20 cellular contexts compared by ENCODE assay signal in the genomic region with DNA sequence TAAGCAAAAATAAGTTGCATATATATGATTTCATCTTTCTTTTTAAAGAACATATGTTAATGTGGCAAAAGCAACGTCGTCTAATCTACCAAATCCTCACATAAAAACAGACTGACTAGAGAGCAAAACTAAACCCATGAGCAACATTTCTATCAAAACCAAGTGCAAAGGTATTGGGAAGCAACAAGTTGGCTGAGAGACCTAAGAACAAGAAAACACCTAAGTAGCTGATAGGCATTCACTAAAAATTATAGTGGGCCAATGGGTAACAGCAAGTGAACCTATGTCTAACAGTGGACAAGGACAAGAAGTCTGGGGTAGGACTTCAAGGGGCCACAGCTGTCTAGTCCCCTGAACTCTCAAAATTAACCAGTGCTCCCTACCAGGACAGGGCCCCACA.
DNase-seq lines count a peak whose midpoint lies in the region; ATAC-seq and TF ChIP-seq lines count a peak whose summit lies in the region.
"Had no signal": no experiment of that assay in that cellular context is flagged by ENCODE, and none has a peak within 500 bp of the region (broad histone marks: within the 10 kb centered on the region; RNA-seq: fewer than 3 reads in every experiment).

No MANE protein-coding gene starts in this region.

- DNase-seq in activated T-cell treated with anti-CD3 and anti-CD28 coated beads, Interleukin-2, amount 50 U/mL, for 72 hours, result no peak
- no peak for DNase-seq in activated T-cell treated with anti-CD3 and anti-CD28 coated beads for 4 hours
- no peak for DNase-seq in stimulated activated effector memory CD8-positive, alpha-beta T cell treated with anti-CD3 and anti-CD28 coated beads, Interleukin-12 subunit alpha, Interleukin-12 subunit beta, amount 100 ng/mL, for 72 hours (ENCODE audit: low spot score in 2 of 2)
- no peak for DNase-seq in NCI-H2196 (lab: John Stamatoyannopoulos, UW; ENCODE audit: unreplicated experiment)
- no peak for DNase-seq in left ventricle myocardium superior
- DNase-seq in stimulated activated naive CD8-positive, alpha-beta T cell treated with anti-CD3 and anti-CD28 coated beads, Interleukin-15, amount 100 ng/mL, for 72 hours, result no peak
- DNase-seq: CD4-positive, alpha-beta T cell; DMS153; GDM1; NCI-H1417; NCI-H187; NCI-H2107; NCI-H2227 treated with DMSO at 0.1 percent for 48 hours; NCI-H524; PC-9 had no signal

- H3K9me3 Mint-ChIP-seq in activated T-cell treated with anti-CD3 and anti-CD28 coated beads, Interleukin-2, amount 50 U/mL, for 72 hours, result no peaks in the 10 kb centered on the region
- H3K9me3 Mint-ChIP-seq in dendritic cell treated with granulocyte-macrophage colony-stimulating factor and Interleukin-4, amounts not matched to agents 40 ng/mL and 50 ng/mL, for 4 days, result no peaks in the 10 kb centered on the region
- H3K9me3 Mint-ChIP-seq in stimulated activated effector memory CD8-positive, alpha-beta T cell treated with anti-CD3 and anti-CD28 coated beads, Interleukin-12 subunit alpha, Interleukin-12 subunit beta, amount 100 ng/mL, for 72 hours, result no peaks in the 10 kb centered on the region
- H3K9me3 Mint-ChIP-seq in stimulated activated naive CD8-positive, alpha-beta T cell treated with anti-CD3 and anti-CD28 coated beads, Interleukin-15, amount 100 ng/mL, for 72 hours, result no peaks in the 10 kb centered on the region
- H3K9me3 Mint-ChIP-seq: CD4-positive, alpha-beta T cell had no signal

- TF ChIP-seq CTCF in HEK293 (tag by site-specific recombination; IDR thresholded peaks at IDR 0.05), result no peak

- H3K4me3 ChIP-seq in HEK293 (ENCODE audit: low read depth, low read length), result no peak overlapping the region
- H3K4me3 ChIP-seq: A549, PC-9 had no signal

- peak overlapping the region in 1 of 2 donors; percentile 36 for H3K4me3 Mint-ChIP-seq in activated T-cell treated with anti-CD3 and anti-CD28 coated beads, Interleukin-2, amount 50 U/mL, for 72 hours
- H3K4me3 Mint-ChIP-seq in dendritic cell treated with granulocyte-macrophage colony-stimulating factor and Interleukin-4, amounts not matched to agents 40 ng/mL and 50 ng/mL, for 4 days, result no peak overlapping the region
- H3K4me3 Mint-ChIP-seq in stimulated activated effector memory CD8-positive, alpha-beta T cell treated with anti-CD3 and anti-CD28 coated beads, Interleukin-12 subunit alpha, Interleukin-12 subunit beta, amount 100 ng/mL, for 72 hours, result peak overlapping the region; percentile 3
- no peak overlapping the region for H3K4me3 Mint-ChIP-seq in stimulated activated naive CD8-positive, alpha-beta T cell treated with anti-CD3 and anti-CD28 coated beads, Interleukin-15, amount 100 ng/mL, for 72 hours
- H3K4me3 Mint-ChIP-seq: CD4-positive, alpha-beta T cell had no signal

- CTCF ChIA-PET in HEK293 (lab: Yijun Ruan, JAX), result interaction anchor here (1.1 kb wide), 1 partner anchor 9 kb away, joined by 4 read pairs; no protein-coding TSS in a partner anchor

- POLR2A ChIA-PET in HEK293 (lab: Yijun Ruan, JAX), result interaction anchor here (0.6 to 0.7 kb wide), 2 partner anchors 13 to 51 kb away, joined by 3 to 4 read pairs; no protein-coding TSS in a partner anchor

- H3K9me3 ChIP-seq in HEK293 (ENCODE audit: control insufficient read depth, insufficient read depth, low read depth, low read length), result no peaks in the 10 kb centered on the region
- H3K9me3 ChIP-seq: A549 had no signal

- H3K36me3 ChIP-seq in HEK293 (ENCODE audit: control insufficient read depth in 2 of 2, insufficient read depth in 1 of 2, low read length in 2 of 2), result no peaks in the 10 kb centered on the region

- H3K27me3 Mint-ChIP-seq in activated T-cell treated with anti-CD3 and anti-CD28 coated beads, Interleukin-2, amount 50 U/mL, for 72 hours (ENCODE audit: low read depth), result no peaks in the 10 kb centered on the region
- no peaks in the 10 kb centered on the region for H3K27me3 Mint-ChIP-seq in dendritic cell treated with granulocyte-macrophage colony-stimulating factor and Interleukin-4, amounts not matched to agents 40 ng/mL and 50 ng/mL, for 4 days
- H3K27me3 Mint-ChIP-seq in stimulated activated naive CD8-positive, alpha-beta T cell treated with anti-CD3 and anti-CD28 coated beads, Interleukin-15, amount 100 ng/mL, for 72 hours, result no peaks in the 10 kb centered on the region
- H3K27me3 Mint-ChIP-seq: CD4-positive, alpha-beta T cell had no signal

- no peaks in the 10 kb centered on the region for H3K36me3 Mint-ChIP-seq in activated T-cell treated with anti-CD3 and anti-CD28 coated beads, Interleukin-2, amount 50 U/mL, for 72 hours (ENCODE audit: insufficient read depth in 2 of 2)
- peaks cover 12% of the 10 kb centered on the region for H3K36me3 Mint-ChIP-seq in dendritic cell treated with granulocyte-macrophage colony-stimulating factor and Interleukin-4, amounts not matched to agents 40 ng/mL and 50 ng/mL, for 4 days (ENCODE audit: low read depth)
- no peaks in the 10 kb centered on the region for H3K36me3 Mint-ChIP-seq in stimulated activated effector memory CD8-positive, alpha-beta T cell treated with anti-CD3 and anti-CD28 coated beads, Interleukin-12 subunit alpha, Interleukin-12 subunit beta, amount 100 ng/mL, for 72 hours

- peak overlapping the region; percentile 82 for H3K27ac Mint-ChIP-seq in activated T-cell treated with anti-CD3 and anti-CD28 coated beads, Interleukin-2, amount 50 U/mL, for 72 hours
- H3K27ac Mint-ChIP-seq in dendritic cell treated with granulocyte-macrophage colony-stimulating factor and Interleukin-4, amounts not matched to agents 40 ng/mL and 50 ng/mL, for 4 days, result peak overlapping the region; percentile 47
- peak overlapping the region; percentile 13 for H3K27ac Mint-ChIP-seq in stimulated activated effector memory CD8-positive, alpha-beta T cell treated with anti-CD3 and anti-CD28 coated beads, Interleukin-12 subunit alpha, Interleukin-12 subunit beta, amount 100 ng/mL, for 72 hours
- peak overlapping the region in 1 of 2 donors; percentile 81 for H3K27ac Mint-ChIP-seq in stimulated activated naive CD8-positive, alpha-beta T cell treated with anti-CD3 and anti-CD28 coated beads, Interleukin-15, amount 100 ng/mL, for 72 hours
- H3K27ac Mint-ChIP-seq: CD4-positive, alpha-beta T cell had no signal

- intact Hi-C loops in dendritic cell treated with granulocyte-macrophage colony-stimulating factor and Interleukin-4, amounts not matched to agents 40 ng/mL and 50 ng/mL, for 4 days (cut with micrococcal nuclease), result no loop called here
- intact Hi-C loops in left ventricle myocardium superior (cut with micrococcal nuclease), result no loop called here

- no peak overlapping the region for H3K27ac ChIP-seq in HEK293 (ENCODE audit: extremely low read depth, low read depth, low read length)
- H3K27ac ChIP-seq: A549, KMS-11, PC-9, RWPE1 had no signal

- no peak for ATAC-seq in activated T-cell treated with anti-CD3 and anti-CD28 coated beads, Interleukin-2, amount 50 U/mL, for 72 hours (replicated peaks in 1 of 2)
- no peak for ATAC-seq in stimulated activated effector memory CD8-positive, alpha-beta T cell treated with anti-CD3 and anti-CD28 coated beads, Interleukin-12 subunit alpha, Interleukin-12 subunit beta, amount 100 ng/mL, for 72 hours
- ATAC-seq in left ventricle myocardium superior, result no peak
- ATAC-seq in stimulated activated naive CD8-positive, alpha-beta T cell treated with anti-CD3 and anti-CD28 coated beads, Interleukin-15, amount 100 ng/mL, for 72 hours, result no peak
- ATAC-seq: A549 had no signal

- peaks cover 13% of the 10 kb centered on the region for H3K4me1 Mint-ChIP-seq in activated T-cell treated with anti-CD3 and anti-CD28 coated beads, Interleukin-2, amount 50 U/mL, for 72 hours (ENCODE audit: low read depth)
- peaks cover 20% of the 10 kb centered on the region for H3K4me1 Mint-ChIP-seq in dendritic cell treated with granulocyte-macrophage colony-stimulating factor and Interleukin-4, amounts not matched to agents 40 ng/mL and 50 ng/mL, for 4 days (ENCODE audit: low read depth)
- peaks cover 7% of the 10 kb centered on the region for H3K4me1 Mint-ChIP-seq in stimulated activated effector memory CD8-positive, alpha-beta T cell treated with anti-CD3 and anti-CD28 coated beads, Interleukin-12 subunit alpha, Interleukin-12 subunit beta, amount 100 ng/mL, for 72 hours
- peaks cover 17% of the 10 kb centered on the region for H3K4me1 Mint-ChIP-seq in stimulated activated naive CD8-positive, alpha-beta T cell treated with anti-CD3 and anti-CD28 coated beads, Interleukin-15, amount 100 ng/mL, for 72 hours

- no peaks in the 10 kb centered on the region for H3K4me1 ChIP-seq in HEK293 (ENCODE audit: control insufficient read depth, insufficient read depth, low read length)

TF ChIP-seq in HEK293, 187 proteins besides CTCF, POLR2A, EP300 and RAD21 (continues in another document):
- TF ChIP-seq, protein P1, sequence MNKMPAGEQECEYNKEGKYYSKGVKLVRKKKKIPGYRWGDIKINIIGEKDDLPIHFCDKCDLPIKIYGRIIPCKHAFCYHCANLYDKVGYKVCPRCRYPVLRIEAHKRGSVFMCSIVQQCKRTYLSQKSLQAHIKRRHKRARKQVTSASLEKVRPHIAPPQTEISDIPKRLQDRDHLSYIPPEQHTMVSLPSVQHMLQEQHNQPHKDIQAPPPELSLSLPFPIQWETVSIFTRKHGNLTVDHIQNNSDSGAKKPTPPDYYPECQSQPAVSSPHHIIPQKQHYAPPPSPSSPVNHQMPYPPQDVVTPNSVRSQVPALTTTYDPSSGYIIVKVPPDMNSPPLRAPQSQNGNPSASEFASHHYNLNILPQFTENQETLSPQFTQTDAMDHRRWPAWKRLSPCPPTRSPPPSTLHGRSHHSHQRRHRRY (tag by site-specific recombination; IDR thresholded peaks at IDR 0.05), result no peak
- TF ChIP-seq, protein P2, sequence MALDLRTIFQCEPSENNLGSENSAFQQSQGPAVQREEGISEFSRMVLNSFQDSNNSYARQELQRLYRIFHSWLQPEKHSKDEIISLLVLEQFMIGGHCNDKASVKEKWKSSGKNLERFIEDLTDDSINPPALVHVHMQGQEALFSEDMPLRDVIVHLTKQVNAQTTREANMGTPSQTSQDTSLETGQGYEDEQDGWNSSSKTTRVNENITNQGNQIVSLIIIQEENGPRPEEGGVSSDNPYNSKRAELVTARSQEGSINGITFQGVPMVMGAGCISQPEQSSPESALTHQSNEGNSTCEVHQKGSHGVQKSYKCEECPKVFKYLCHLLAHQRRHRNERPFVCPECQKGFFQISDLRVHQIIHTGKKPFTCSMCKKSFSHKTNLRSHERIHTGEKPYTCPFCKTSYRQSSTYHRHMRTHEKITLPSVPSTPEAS (tag by site-specific recombination; IDR thresholded peaks at IDR 0.05), result no peak
- TF ChIP-seq SCRT2 (tag by site-specific recombination; IDR thresholded peaks at IDR 0.05) (peak; percentile 87), ZNF548 (tag by site-specific recombination; IDR thresholded peaks at IDR 0.05) (no peak), SCRT1 (tag by site-specific recombination; IDR thresholded peaks at IDR 0.05; ENCODE audit: borderline replicate concordance) (peak; percentile 70)
